In the genomic region with DNA sequence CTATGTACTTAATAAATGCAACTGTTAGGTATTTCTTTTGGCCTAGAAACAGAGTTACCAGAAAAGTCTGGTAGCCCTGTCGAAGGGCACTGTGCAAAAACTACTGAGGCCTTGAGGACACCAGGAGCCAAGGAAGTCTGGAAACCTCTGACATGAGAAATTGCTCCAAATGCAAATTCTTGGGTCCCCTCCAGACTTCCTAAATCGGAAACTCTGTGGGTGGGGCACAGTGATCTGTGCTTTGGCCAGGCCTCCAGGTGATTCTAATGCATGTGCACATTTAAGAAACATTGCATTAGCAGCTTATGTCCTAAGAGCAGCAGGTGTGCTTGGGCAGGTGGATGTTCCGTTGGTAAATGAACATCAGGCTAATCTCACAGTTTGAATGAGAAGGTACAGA, we compare ENCODE assay signal across 16 cellular contexts. TPM values are rescaled to one million over a fixed set of nuclear protein-coding genes. Genes with fewer than 3 reads are reported as not detected.
A peak's percentile ranks its signal among the peaks of the same experiment; 100 is the strongest.
DNase-seq lines count a peak whose midpoint lies in the region; ATAC-seq, FAIRE-seq and TF ChIP-seq lines count a peak whose summit lies in the region.
"Had no signal": no experiment of that assay in that cellular context is flagged by ENCODE, and none has a peak within 500 bp of the region (broad histone marks: within the 10 kb centered on the region; RNA-seq: fewer than 3 reads in every experiment).

No MANE protein-coding gene starts in this region.

- dilution Hi-C loops in IMR-90 (cut with HindIII; ENCODE audit: low sequenced_read_pairs, unreplicated experiment) = no loop called here

- CTCF ChIA-PET in IMR-90 (lab: Yijun Ruan, JAX) = no interaction called here

- ATAC-seq in IMR-90 (ENCODE audit: low read depth) = no peak; the same call in 1 of the 2 replicates
- peak in 1 of 2 donors; percentile 7 for ATAC-seq in lower lobe of right lung
- ATAC-seq in HG03196 (IDR thresholded peaks at IDR 0.05; ENCODE audit: unreplicated experiment) = no peak
- ATAC-seq: T-helper 17 cell had no signal

- H3K4me1 ChIP-seq in IMR-90 (ENCODE audit: control insufficient read depth, insufficient read depth, low read length) (peaks cover 24% of the 10 kb centered on the region), astrocyte (ENCODE audit: insufficient read depth, low read length) (peaks cover 28% of the 10 kb centered on the region), lower lobe of right lung (peaks cover 41% of the 10 kb centered on the region), thyroid gland (peaks cover 35 to 47% of the 10 kb centered on the region in 2 donors)

- peaks cover 20% of the 10 kb centered on the region for H3K4me1 Mint-ChIP-seq in astrocyte (ENCODE audit: low read depth, unreplicated experiment)
- H3K4me1 Mint-ChIP-seq: activated naive CD8-positive, alpha-beta T cell treated with anti-CD3 and anti-CD28 coated beads for 36 hours; CD14-positive monocyte had no signal

- H2AFZ ChIP-seq in IMR-90 (replicated peaks; ENCODE audit: low read length, poor library complexity) (no peak overlapping the region), astrocyte (ENCODE audit: low read depth, low read length) (no peak overlapping the region)

- H3K9me3 ChIP-seq in IMR-90 (ENCODE audit: control insufficient read depth, insufficient read depth, low read length) (peaks cover 2% of the 10 kb centered on the region; the same call in 1 of the 2 replicates), astrocyte (ENCODE audit: insufficient read depth, low read depth, low read length) (no peaks in the 10 kb centered on the region), lower lobe of right lung (peaks cover 5% of the 10 kb centered on the region), thyroid gland (no peaks in the 10 kb centered on the region)

- peak overlapping the region; percentile 82 for H4K5ac ChIP-seq in IMR-90 (ENCODE audit: low read depth, low read length)

- peaks cover 17% of the 10 kb centered on the region for H3K36me3 ChIP-seq in IMR-90 (ENCODE audit: control insufficient read depth, insufficient read depth, low read length)
- peaks cover 9% of the 10 kb centered on the region for H3K36me3 ChIP-seq in astrocyte (ENCODE audit: insufficient read depth, low read length)
- no peaks in the 10 kb centered on the region for H3K36me3 ChIP-seq in lower lobe of right lung
- H3K36me3 ChIP-seq in thyroid gland = no peaks in the 10 kb centered on the region

- TF ChIP-seq CTCF in IMR-90 (conservative IDR thresholded peaks at IDR 0.05; ENCODE audit: low read depth, low read length) (no peak), astrocyte (IDR thresholded peaks at IDR 0.05; ENCODE audit: insufficient read depth, low read depth, low read length) (no peak), lower lobe of right lung (IDR thresholded peaks at IDR 0.05) (no peak), thyroid gland (IDR thresholded peaks at IDR 0.05) (no peak), dorsolateral prefrontal cortex (IDR thresholded peaks at IDR 0.05 in 54 of 56, conservative IDR thresholded peaks at IDR 0.05 in 2 of 56; ENCODE audit: low read depth in 1 of 56, partially characterized antibody in 56 of 56) (no peak)

- peak overlapping the region; percentile 81 for H4K91ac ChIP-seq in IMR-90 (ENCODE audit: insufficient read depth, low read depth, low read length)

- peak overlapping the region; percentile 86 for H3K56ac ChIP-seq in IMR-90 (ENCODE audit: extremely low read depth, insufficient read depth, low read length)

- TF ChIP-seq POLR2A in IMR-90 (IDR thresholded peaks at IDR 0.05; ENCODE audit: low read depth, low read length) (no peak), thyroid gland (IDR thresholded peaks at IDR 0.05) (no peak)

- peak overlapping the region; percentile 91 for H2AK5ac ChIP-seq in IMR-90 (ENCODE audit: low read depth, low read length)

- H3K4me2 ChIP-seq in IMR-90 (ENCODE audit: low read depth, low read length) (peak overlapping the region; percentile 40), astrocyte (ENCODE audit: low read length) (peak overlapping the region; percentile 76)
- H3K4me2 ChIP-seq: KMS-11 had no signal

- peak overlapping the region; percentile 91 for H3K27ac ChIP-seq in IMR-90 (ENCODE audit: insufficient read depth, low read length)
- peak overlapping the region; percentile 80 for H3K27ac ChIP-seq in astrocyte (ENCODE audit: low read depth, low read length)
- H3K27ac ChIP-seq in lower lobe of right lung = peak overlapping the region; percentile 46
- H3K27ac ChIP-seq in thyroid gland = peak overlapping the region; percentile 21 to 63 (median 55)
- peak overlapping the region in 4 of 59 donors; percentile 21 to 29 (median 26) for H3K27ac ChIP-seq in dorsolateral prefrontal cortex
- H3K27ac ChIP-seq: HL-60, KMS-11 had no signal

- H3K18ac ChIP-seq in IMR-90 (ENCODE audit: low read depth, low read length) = peak overlapping the region; percentile 93

- H4K20me1 ChIP-seq in IMR-90 (ENCODE audit: insufficient read depth, low read length) = peaks cover 2% of the 10 kb centered on the region; the same call in 1 of the 2 replicates
- no peaks in the 10 kb centered on the region for H4K20me1 ChIP-seq in astrocyte (ENCODE audit: insufficient read depth, low read length)

- H3K79me2 ChIP-seq in astrocyte (ENCODE audit: insufficient read depth, low read length) = peaks cover 82% of the 10 kb centered on the region

- H3K9ac ChIP-seq in IMR-90 (ENCODE audit: low read depth, low read length) = no peak overlapping the region
- peak overlapping the region; percentile 60 for H3K9ac ChIP-seq in astrocyte (ENCODE audit: low read length)
- H3K9ac ChIP-seq: KMS-11 had no signal

- no peak for FAIRE-seq in astrocyte (lab: Jason Lieb, UNC)
- FAIRE-seq: small intestine had no signal

- peak overlapping the region; percentile 91 for H2BK120ac ChIP-seq in IMR-90 (ENCODE audit: low read depth, low read length)

- peak overlapping the region; percentile 18 for H2AK9ac ChIP-seq in IMR-90 (replicated peaks; ENCODE audit: low read depth, low read length, poor library complexity)

- in situ Hi-C loops in IMR-90 (cut with MboI; ENCODE audit: low sequenced_read_pairs) = no loop called here

- no peaks in the 10 kb centered on the region for H3K27me3 Mint-ChIP-seq in astrocyte (ENCODE audit: low read depth, unreplicated experiment)

- H3K9me1 ChIP-seq in IMR-90 (ENCODE audit: insufficient read depth, low read length) = peaks cover 18% of the 10 kb centered on the region

- H2BK20ac ChIP-seq in IMR-90 (ENCODE audit: low read depth, low read length) = peak overlapping the region; percentile 95

- peak overlapping the region; percentile 84; the same call in 1 of the 3 replicates for H2BK15ac ChIP-seq in IMR-90 (ENCODE audit: low read depth, low read length)

- H2BK5ac ChIP-seq in IMR-90 (ENCODE audit: low read depth, low read length, poor library complexity, severe bottlenecking) = peak overlapping the region; percentile 98

- WGBS in IMR-90 (ENCODE audit: extremely low coverage in 2 of 2, insufficient read length in 1 of 2), 2 experiments = 40% methylated on average over 2 of the region's 3 CpGs; no CpG with 5 or more reads in 1 of the 2 experiments
- 69 to 74% methylated on average over 3 of the region's 3 CpGs for WGBS in thyroid gland, 2 donors

- no peak for DNase-seq in IMR-90
- no peak for DNase-seq in astrocyte (ENCODE audit: low read depth)
- DNase-seq in lower lobe of right lung = no peak
- DNase-seq in thyroid gland = no peak
- DNase-seq in dorsolateral prefrontal cortex = no peak
- DNase-seq in NCI-H226 = no peak
- DNase-seq: activated naive CD8-positive, alpha-beta T cell treated with anti-CD3 and anti-CD28 coated beads for 36 hours; DMS79 treated with DMSO at 0.1 percent for 48 hours; NCI-H146; small intestine; T-helper 17 cell had no signal

- intact Hi-C loops in IMR-90 (cut with micrococcal nuclease) (no loop called here), lower lobe of right lung (cut with DNase I) (no loop called here), thyroid gland (cut with DNase I) (loop anchor here (10.0 kb wide), 2 partner anchors 49 to 169 kb away; a partner anchor contains a TSS), dorsolateral prefrontal cortex (cut with DNase I) (no loop called here)

- peak overlapping the region; percentile 86 for H3K14ac ChIP-seq in IMR-90 (replicated peaks; ENCODE audit: low read depth, low read length)

- peak overlapping the region; percentile 95 for H3K4ac ChIP-seq in IMR-90 (ENCODE audit: low read depth, low read length)

- H3K4me3 ChIP-seq in IMR-90 (ENCODE audit: insufficient read depth, low read depth, low read length) (no peak overlapping the region), astrocyte (ENCODE audit: insufficient read depth, low read depth, low read length) (peak overlapping the region; percentile 8), lower lobe of right lung (no peak overlapping the region), thyroid gland (replicated peaks in 1 of 3) (no peak overlapping the region), dorsolateral prefrontal cortex (no peak overlapping the region)

- H3K27me3 ChIP-seq in IMR-90 (ENCODE audit: control insufficient read depth, insufficient read depth, low read length) (no peaks in the 10 kb centered on the region), astrocyte (ENCODE audit: insufficient read depth, low read length) (no peaks in the 10 kb centered on the region), lower lobe of right lung (ENCODE audit: low read depth) (no peaks in the 10 kb centered on the region), thyroid gland (no peaks in the 10 kb centered on the region), dorsolateral prefrontal cortex (no peaks in the 10 kb centered on the region)

- H4K8ac ChIP-seq in IMR-90 (ENCODE audit: low read depth in 2 of 2, low read length in 2 of 2) = peak overlapping the region; percentile 62 to 86

- peaks cover 7% of the 10 kb centered on the region for H3K9me3 Mint-ChIP-seq in astrocyte (ENCODE audit: unreplicated experiment)

- H3K79me1 ChIP-seq in IMR-90 (ENCODE audit: low read depth in 1 of 2, low read length in 2 of 2) = peaks cover 37 to 74% of the 10 kb centered on the region in 2 experiments

- H3K23ac ChIP-seq in IMR-90 (ENCODE audit: low read depth, low read length) = peak overlapping the region; percentile 70; the same call in 1 of the 2 replicates

- POLR2A ChIA-PET in IMR-90 (lab: Charles Lee; ENCODE audit: unreplicated experiment) = interaction anchor here (0.6 kb wide), 1 partner anchor 215 kb away, joined by 3 read pairs; no protein-coding TSS in a partner anchor

- no peak overlapping the region for H3K27ac Mint-ChIP-seq in astrocyte (ENCODE audit: unreplicated experiment)
- H3K27ac Mint-ChIP-seq: activated naive CD8-positive, alpha-beta T cell treated with anti-CD3 and anti-CD28 coated beads for 36 hours; CD14-positive monocyte; stimulated activated naive CD8-positive, alpha-beta T cell treated with anti-CD3 and anti-CD28 coated beads, Interleukin-15, Interleukin-2, amounts not matched to agents 100 ng/mL and 50 ng/mL, for 24 hours; T-helper 17 cell had no signal

- BruUV-seq in IMR-90 (replicated peaks; lab: Mats Ljungman, UMichigan) = no TSS peak

- no peak overlapping the region for H3K4me3 Mint-ChIP-seq in astrocyte (ENCODE audit: unreplicated experiment)
- H3K4me3 Mint-ChIP-seq: activated naive CD8-positive, alpha-beta T cell treated with anti-CD3 and anti-CD28 coated beads for 36 hours; CD14-positive monocyte; stimulated activated naive CD8-positive, alpha-beta T cell treated with anti-CD3 and anti-CD28 coated beads, Interleukin-15, Interleukin-2, amounts not matched to agents 100 ng/mL and 50 ng/mL, for 24 hours; T-helper 17 cell had no signal

- H3K36me3 Mint-ChIP-seq in astrocyte (ENCODE audit: low read depth, unreplicated experiment) = peaks cover 30% of the 10 kb centered on the region

- no peak for TF ChIP-seq RAD21 in IMR-90 (IDR thresholded peaks at IDR 0.05; ENCODE audit: low read length)

RNA-seq across cellular contexts. Expression of a gene that starts 50.0 kb away (rescaled TPM):
- total RNA-seq in IMR-90 (2012; rRNA removed) = 46.6 and 46.9 TPM in 2 replicates
- 23.6 and 27.0 TPM in 2 replicates for polyA plus RNA-seq in IMR-90 (2012; rRNA removed)
- polyA plus RNA-seq in IMR-90 (2012; cell fraction: cytosol; rRNA removed) = 11.8 and 14.7 TPM in 2 replicates
- polyA plus RNA-seq in IMR-90 (2012; cell fraction: nucleus; rRNA removed; ENCODE audit: low replicate concordance) = 43.0 and 67.3 TPM in 2 replicates
- 28.7 and 30.1 TPM in 2 replicates for total RNA-seq in astrocyte
- total RNA-seq in lower lobe of right lung = 61.0 TPM
- total RNA-seq in thyroid gland = 100 to 1,000 TPM in 1 of 4 donors, 10 to 100 TPM in 3; 52.0 to 114 (median 89.2) TPM
- 10 to 100 TPM; 42.3 to 91.6 (median 62.0) TPM for total RNA-seq in dorsolateral prefrontal cortex
- total RNA-seq: T-helper 17 cell had no signal
